ENCODE assay signal across 1 cellular context in the genomic region with DNA sequence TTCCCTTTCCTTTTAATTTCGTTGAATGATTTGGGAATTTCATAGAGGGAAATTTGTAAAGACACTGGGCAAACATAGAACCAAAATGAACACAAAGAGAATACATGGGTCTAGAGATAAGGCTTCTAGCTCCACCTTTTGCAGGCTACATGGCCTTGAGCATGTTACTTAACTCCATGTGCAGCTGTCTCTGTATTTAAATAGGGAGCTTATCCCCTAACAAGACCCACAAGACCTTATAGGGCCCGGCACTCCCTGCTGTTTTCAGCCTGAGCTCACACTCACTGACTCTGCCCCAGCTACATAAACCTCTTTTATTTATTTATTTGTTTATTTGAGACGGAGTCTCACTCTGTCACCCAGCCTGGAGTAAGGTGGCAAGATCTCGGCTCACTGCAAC.
TF ChIP-seq lines count a peak whose summit lies in the region.

No MANE protein-coding gene starts in this region.

TF ChIP-seq in HepG2, 621 proteins besides CTCF, POLR2A, EP300 and RAD21 (continued from another document):
- TF ChIP-seq MEIS1 (CRISPR knock-in tag; IDR thresholded peaks at IDR 0.05; ENCODE audit: borderline replicate concordance) (no peak), ZNF792 (CRISPR knock-in tag; IDR thresholded peaks at IDR 0.05) (no peak), ZNF782 (CRISPR knock-in tag; IDR thresholded peaks at IDR 0.05; ENCODE audit: borderline replicate concordance) (no peak), FIP1L1 (IDR thresholded peaks at IDR 0.05; ENCODE audit: borderline replicate concordance, insufficient read depth, low read depth, low read length) (no peak), ZNF879 (CRISPR knock-in tag; IDR thresholded peaks at IDR 0.05) (no peak)
TF ChIP-seq in HepG2: peak in this region for 0.
